In genomic region chr6:56540950-56541600, GRCh38 we compare ENCODE assay signal across 8 cellular contexts.
A peak's percentile ranks its signal among the peaks of the same experiment; 100 is the strongest.
DNase-seq lines count a peak whose midpoint lies in the region; ATAC-seq and TF ChIP-seq lines count a peak whose summit lies in the region.

No MANE protein-coding gene starts in this region.

- DNase-seq in NCI-H2107 treated with DMSO at 0.1 percent for 48 hours (lab: John Stamatoyannopoulos, UW; ENCODE audit: unreplicated experiment) = peak; percentile 45
- no peak for DNase-seq in NCI-H2107 (lab: John Stamatoyannopoulos, UW)
- DNase-seq in left lobe of liver (ENCODE audit: low spot score) = no peak
- DNase-seq in stimulated activated CD4-positive, alpha-beta T cell treated with anti-CD3 and anti-CD28 coated beads, Interleukin-4, amount 100 ng/mL, for 24 hours = no peak
- DNase-seq in COLO829 (ENCODE audit: low spot score) = no peak

- peak overlapping the region; percentile 53 for H3K4me3 ChIP-seq in urinary bladder (ENCODE audit: low read depth, low read length)

- H3K36me3 ChIP-seq in urinary bladder (ENCODE audit: insufficient read depth) = no peaks in the 10 kb centered on the region

- peak; percentile 47 for ATAC-seq in left lobe of liver
- ATAC-seq in GM21786 (IDR thresholded peaks at IDR 0.05; ENCODE audit: unreplicated experiment) = no peak

- no peaks in the 10 kb centered on the region for H3K4me1 ChIP-seq in urinary bladder (ENCODE audit: insufficient read depth)

- H3K27ac ChIP-seq in VCaP (peak overlapping the region; percentile 93), urinary bladder (ENCODE audit: low read depth) (peak overlapping the region; percentile 93)

- no peak for TF ChIP-seq CTCF in VCaP (conservative IDR thresholded peaks at IDR 0.05)

- WGBS in urinary bladder = 11% methylated on average over 12 of the region's 12 CpGs
